In the genomic region with DNA sequence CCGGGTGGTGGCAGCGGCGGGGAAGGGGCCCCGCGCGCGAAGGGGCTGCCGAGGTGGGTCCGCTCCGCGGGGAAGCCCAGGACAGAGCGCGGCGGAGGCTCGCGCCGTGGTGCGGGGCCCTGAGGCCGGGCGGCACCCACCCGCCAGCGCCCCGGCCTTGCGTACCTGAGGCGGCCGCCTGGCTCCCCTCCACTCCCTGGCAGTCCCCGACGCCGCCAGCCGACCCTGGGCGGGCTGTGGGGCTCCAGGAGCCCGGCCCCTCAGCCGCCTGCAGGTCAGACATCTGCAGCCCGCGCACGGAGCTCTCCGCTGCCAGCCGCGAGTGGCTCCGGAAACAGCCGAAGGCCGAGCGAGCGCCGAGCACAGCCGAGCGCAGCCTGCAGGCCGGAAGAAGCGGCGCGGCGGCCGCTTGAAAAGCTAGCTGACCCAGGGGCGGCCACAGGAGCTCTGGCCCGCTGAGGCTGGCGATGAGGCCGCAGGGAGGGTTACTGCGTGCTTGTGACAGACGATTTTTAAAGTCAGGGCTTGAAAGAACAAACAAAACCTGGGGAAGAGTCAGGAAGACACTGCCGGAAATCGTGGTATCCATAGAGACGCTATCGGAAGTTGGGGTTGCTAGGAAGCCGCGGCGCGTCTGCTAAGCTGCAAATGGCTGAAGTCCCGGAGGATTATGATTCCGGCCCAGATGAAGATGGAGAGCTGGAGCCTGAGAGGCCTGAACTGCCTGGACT, we compare ENCODE assay signal across 8 cellular contexts. TPM values are rescaled to one million over a fixed set of nuclear protein-coding genes. Genes with fewer than 3 reads are reported as not detected.
DNase-seq lines count a peak whose midpoint lies in the region; ATAC-seq and TF ChIP-seq lines count a peak whose summit lies in the region.

A gene (plus strand): TSS at position 609 of the 731 bp plus-strand sequence. CDS start 40 bp downstream, at position 649.
A gene with protein sequence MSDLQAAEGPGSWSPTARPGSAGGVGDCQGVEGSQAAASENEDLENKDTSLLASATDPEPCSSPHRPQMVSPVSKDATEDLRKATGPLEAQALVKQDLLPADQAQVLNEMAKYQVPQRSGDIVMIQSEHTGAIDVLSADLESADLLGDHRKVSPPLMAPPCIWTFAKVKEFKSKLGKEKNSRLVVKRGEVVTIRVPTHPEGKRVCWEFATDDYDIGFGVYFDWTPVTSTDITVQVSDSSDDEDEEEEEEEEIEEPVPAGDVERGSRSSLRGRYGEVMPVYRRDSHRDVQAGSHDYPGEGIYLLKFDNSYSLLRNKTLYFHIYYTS (minus strand): TSS at position 324 of the 731 bp plus-strand sequence. CDS start 41 bp downstream, at position 283.

- peak within 1 kb of the TSS; percentile 68 to 94 (median 91) for H3K27ac ChIP-seq in BLaER1 treated with 17β-estradiol and CSF1 and Interleukin-3, amounts not matched to agents 10 nM and 100 nM
- H3K27ac ChIP-seq in liver (ENCODE audit: low read depth in 1 of 2, low read length in 2 of 2) = peak within 1 kb of the TSS; percentile 75 to 80

- H3K4me1 Mint-ChIP-seq in activated CD4-positive, alpha-beta T cell treated with anti-CD3 and anti-CD28 coated beads, Interleukin-2, amount 10 ng/mL, durations not matched to agents 24 days and 14 days = peaks cover 29% of the 10 kb centered on the region

- peak within 1 kb of the TSS; percentile 93 for H3K4me3 Mint-ChIP-seq in activated CD4-positive, alpha-beta T cell treated with anti-CD3 and anti-CD28 coated beads, Interleukin-2, amount 10 ng/mL, durations not matched to agents 24 days and 14 days

- peak within 1 kb of the TSS; percentile 92 for H3K27ac Mint-ChIP-seq in activated CD4-positive, alpha-beta T cell treated with anti-CD3 and anti-CD28 coated beads, Interleukin-2, amount 10 ng/mL, durations not matched to agents 24 days and 14 days

- peak within 1 kb of the TSS; percentile 74 to 95 (median 86) for H3K4me3 ChIP-seq in BLaER1 treated with 17β-estradiol and CSF1 and Interleukin-3, amounts not matched to agents 10 nM and 100 nM
- H3K4me3 ChIP-seq in liver (ENCODE audit: low read depth in 1 of 3, low read length in 3 of 3) = peak within 1 kb of the TSS; percentile 62 to 97 (median 93)

- TF ChIP-seq RAD21 in liver (IDR thresholded peaks at IDR 0.05) = no peak

- peak; percentile 59 for TF ChIP-seq POLR2A in GM19193 (IDR thresholded peaks at IDR 0.05; ENCODE audit: extremely low read depth, insufficient read depth, insufficient read length)

- DNase-seq in NCI-H460 (ENCODE audit: extremely low read depth, low read depth) = peak; percentile 75
- DNase-seq in activated CD4-positive, alpha-beta T cell treated with anti-CD3 and anti-CD28 coated beads, Interleukin-2, amount 10 ng/mL, durations not matched to agents 24 days and 14 days = peak; percentile 95
- DNase-seq in dermis blood vessel endothelial cell = peak; percentile 92
- DNase-seq in stimulated activated CD4-positive, alpha-beta T cell treated with anti-CD3 and anti-CD28 coated beads, Interleukin-4, amount 100 ng/mL, for 1 hour = peak; percentile 87

- peaks cover 25% of the 10 kb centered on the region for H3K36me3 Mint-ChIP-seq in activated CD4-positive, alpha-beta T cell treated with anti-CD3 and anti-CD28 coated beads, Interleukin-2, amount 10 ng/mL, durations not matched to agents 24 days and 14 days (ENCODE audit: low read depth)

- no peaks in the 10 kb centered on the region for H3K9me3 Mint-ChIP-seq in activated CD4-positive, alpha-beta T cell treated with anti-CD3 and anti-CD28 coated beads, Interleukin-2, amount 10 ng/mL, durations not matched to agents 24 days and 14 days

- no peaks in the 10 kb centered on the region for H3K27me3 ChIP-seq in BLaER1 treated with 17β-estradiol and CSF1 and Interleukin-3, amounts not matched to agents 10 nM and 100 nM
- no peaks in the 10 kb centered on the region for H3K27me3 ChIP-seq in liver (ENCODE audit: control insufficient read depth in 4 of 4, insufficient read depth in 4 of 4, low read length in 3 of 4)

- peaks cover 16% of the 10 kb centered on the region for H3K27me3 Mint-ChIP-seq in activated CD4-positive, alpha-beta T cell treated with anti-CD3 and anti-CD28 coated beads, Interleukin-2, amount 10 ng/mL, durations not matched to agents 24 days and 14 days

- under 1% methylated on average over 69 of the region's 69 CpGs for WGBS in liver

- ATAC-seq in HG03432 (IDR thresholded peaks at IDR 0.05; ENCODE audit: unreplicated experiment) = peak; percentile 91

- peak within 1 kb of the TSS; percentile 85 to 99 (median 94) for H3K4me2 ChIP-seq in BLaER1 treated with 17β-estradiol and CSF1 and Interleukin-3, amounts not matched to agents 10 nM and 100 nM

- peaks cover 28 to 55% (median 32%) of the 10 kb centered on the region in 10 experiments for H3K4me1 ChIP-seq in BLaER1 treated with 17β-estradiol and CSF1 and Interleukin-3, amounts not matched to agents 10 nM and 100 nM
- H3K4me1 ChIP-seq in liver (ENCODE audit: control insufficient read depth in 4 of 4, insufficient read depth in 4 of 4, low read length in 3 of 4) = peaks cover 0 to 14% (median 13%) of the 10 kb centered on the region in 4 donors

- H3K9ac ChIP-seq in BLaER1 treated with 17β-estradiol and CSF1 and Interleukin-3, amounts not matched to agents 10 nM and 100 nM = peak within 1 kb of the TSS; percentile 89 to 97 (median 94)
- H3K9ac ChIP-seq in liver (ENCODE audit: low read depth in 1 of 2, low read length in 2 of 2) = peak within 1 kb of the TSS; percentile 45 to 57

- no peak for TF ChIP-seq CTCF in liver (IDR thresholded peaks at IDR 0.05; ENCODE audit: low read depth, low read length, missing input control)

- H3K36me3 ChIP-seq in BLaER1 treated with 17β-estradiol and CSF1 and Interleukin-3, amounts not matched to agents 10 nM and 100 nM = no peaks in the 10 kb centered on the region
- H3K36me3 ChIP-seq in liver (ENCODE audit: control insufficient read depth in 4 of 4, insufficient read depth in 3 of 4, low read depth in 1 of 4, low read length in 3 of 4) = no peaks in the 10 kb centered on the region

- intact Hi-C loops in activated CD4-positive, alpha-beta T cell treated with anti-CD3 and anti-CD28 coated beads, Interleukin-2, amount 10 ng/mL, durations not matched to agents 24 days and 14 days (cut with micrococcal nuclease) = loop anchor here (1.0 to 10.0 kb wide), 7 partner anchors 56 to 330 kb away; a partner anchor contains a TSS

- no peaks in the 10 kb centered on the region for H4K20me1 ChIP-seq in BLaER1 treated with 17β-estradiol and CSF1 and Interleukin-3, amounts not matched to agents 10 nM and 100 nM

- H3K9me3 ChIP-seq in BLaER1 treated with 17β-estradiol and CSF1 and Interleukin-3, amounts not matched to agents 10 nM and 100 nM (replicated peaks in 1 of 11) = no peaks in the 10 kb centered on the region
- no peaks in the 10 kb centered on the region for H3K9me3 ChIP-seq in liver (ENCODE audit: control insufficient read depth in 4 of 4, low read length in 3 of 4)

TF ChIP-seq in liver, 16 proteins besides CTCF, POLR2A, EP300 and RAD21 (continues in another document):
- TF ChIP-seq YY1 (IDR thresholded peaks at IDR 0.05) (peak; percentile 86), HNF4A (conservative IDR thresholded peaks at IDR 0.05) (no peak)
- TF ChIP-seq, protein P1, sequence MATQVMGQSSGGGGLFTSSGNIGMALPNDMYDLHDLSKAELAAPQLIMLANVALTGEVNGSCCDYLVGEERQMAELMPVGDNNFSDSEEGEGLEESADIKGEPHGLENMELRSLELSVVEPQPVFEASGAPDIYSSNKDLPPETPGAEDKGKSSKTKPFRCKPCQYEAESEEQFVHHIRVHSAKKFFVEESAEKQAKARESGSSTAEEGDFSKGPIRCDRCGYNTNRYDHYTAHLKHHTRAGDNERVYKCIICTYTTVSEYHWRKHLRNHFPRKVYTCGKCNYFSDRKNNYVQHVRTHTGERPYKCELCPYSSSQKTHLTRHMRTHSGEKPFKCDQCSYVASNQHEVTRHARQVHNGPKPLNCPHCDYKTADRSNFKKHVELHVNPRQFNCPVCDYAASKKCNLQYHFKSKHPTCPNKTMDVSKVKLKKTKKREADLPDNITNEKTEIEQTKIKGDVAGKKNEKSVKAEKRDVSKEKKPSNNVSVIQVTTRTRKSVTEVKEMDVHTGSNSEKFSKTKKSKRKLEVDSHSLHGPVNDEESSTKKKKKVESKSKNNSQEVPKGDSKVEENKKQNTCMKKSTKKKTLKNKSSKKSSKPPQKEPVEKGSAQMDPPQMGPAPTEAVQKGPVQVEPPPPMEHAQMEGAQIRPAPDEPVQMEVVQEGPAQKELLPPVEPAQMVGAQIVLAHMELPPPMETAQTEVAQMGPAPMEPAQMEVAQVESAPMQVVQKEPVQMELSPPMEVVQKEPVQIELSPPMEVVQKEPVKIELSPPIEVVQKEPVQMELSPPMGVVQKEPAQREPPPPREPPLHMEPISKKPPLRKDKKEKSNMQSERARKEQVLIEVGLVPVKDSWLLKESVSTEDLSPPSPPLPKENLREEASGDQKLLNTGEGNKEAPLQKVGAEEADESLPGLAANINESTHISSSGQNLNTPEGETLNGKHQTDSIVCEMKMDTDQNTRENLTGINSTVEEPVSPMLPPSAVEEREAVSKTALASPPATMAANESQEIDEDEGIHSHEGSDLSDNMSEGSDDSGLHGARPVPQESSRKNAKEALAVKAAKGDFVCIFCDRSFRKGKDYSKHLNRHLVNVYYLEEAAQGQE (IDR thresholded peaks at IDR 0.05) = no peak

RNA-seq across cellular contexts. Expression of the first gene that starts in this region (rescaled TPM):
- total RNA-seq in NCI-H460 (2014; rRNA removed; shearing (Covaris generic)) = 0.75 and 2.0 TPM in 2 replicates
- 0.16 and 0.79 TPM in 2 replicates for polyA plus RNA-seq in NCI-H460 (2014; cell fraction: nucleus; rRNA removed)
- total RNA-seq in activated CD4-positive, alpha-beta T cell treated with anti-CD3 and anti-CD28 coated beads, Interleukin-2, amount 10 ng/mL, durations not matched to agents 24 days and 14 days = 0.28 and 0.63 TPM in 2 replicates
- total RNA-seq in dermis blood vessel endothelial cell (0.88 and 1.0 TPM in 2 replicates), liver (under 1 TPM; 0.19 to 0.50 TPM)
- under 1 TPM in 1 of 2 donors, not detected in 1; 0.10 TPM for polyA plus RNA-seq in liver

RNA-seq across cellular contexts. Expression of the second gene that starts in this region (rescaled TPM):
- total RNA-seq in NCI-H460 (2014; rRNA removed; shearing (Covaris generic)) = 27.8 TPM in 2 replicates
- polyA plus RNA-seq in NCI-H460 (2014; cell fraction: nucleus; rRNA removed) = 20.0 and 29.1 TPM in 2 replicates
- 31.1 and 32.1 TPM in 2 replicates for total RNA-seq in activated CD4-positive, alpha-beta T cell treated with anti-CD3 and anti-CD28 coated beads, Interleukin-2, amount 10 ng/mL, durations not matched to agents 24 days and 14 days
- total RNA-seq in dermis blood vessel endothelial cell (11.2 and 12.9 TPM in 2 replicates), liver (1 to 10 TPM; 6.9 TPM)
- 1 to 10 TPM; 1.3 to 1.6 TPM for polyA plus RNA-seq in liver

Comparison
In these comparisons a context has a peak if more than half of its experiments do, and no peak if none do; other contexts are left out.
1. Peak in every context shown above with its lines: DNase-seq, ATAC-seq, H3K4me3 ChIP-seq and H3K27ac ChIP-seq.